9 cellular contexts compared by ENCODE assay signal in genomic region chr9:93682155-93682968, GRCh38.
DNase-seq lines count a peak whose midpoint lies in the region; ATAC-seq and TF ChIP-seq lines count a peak whose summit lies in the region.
"Had no signal": no experiment of that assay in that cellular context is flagged by ENCODE, and none has a peak within 500 bp of the region (broad histone marks: within the 10 kb centered on the region; RNA-seq: fewer than 3 reads in every experiment).

No MANE protein-coding gene starts in this region.

- DNase-seq in NCI-H1694 treated with DMSO at 0.1 percent for 48 hours (lab: John Stamatoyannopoulos, UW) (peak; percentile 11), NCI-H1694 (lab: John Stamatoyannopoulos, UW) (no peak), M059J (ENCODE audit: low read depth) (peak; percentile 52), T-helper 2 cell (peak in 3 of 5 experiments; percentile 28 to 47 (median 42)), body of pancreas (peak; percentile 57 to 74 (median 66)), iPS-NIHi11 (ENCODE audit: low spot score) (peak; percentile 89)
- DNase-seq in stimulated activated CD4-positive, alpha-beta T cell treated with anti-CD3 and anti-CD28 coated beads, Interleukin-15, amount 100 ng/mL, for 24 hours, result peak; percentile 78

- intact Hi-C loops in body of pancreas (cut with DNase I), result loop anchor here (5.0 to 10.0 kb wide), 2 partner anchors 275 to 532 kb away; partner anchors contain the start of gene BARX1

- no peak for TF ChIP-seq POLR2A in body of pancreas (IDR thresholded peaks at IDR 0.05)

- H3K27me3 ChIP-seq in body of pancreas, result no peaks in the 10 kb centered on the region

- no peak overlapping the region for H3K4me3 ChIP-seq in body of pancreas

- ATAC-seq in body of pancreas (peak; percentile 63), GM21423 (IDR thresholded peaks at IDR 0.05; ENCODE audit: unreplicated experiment) (no peak)

- H3K36me3 ChIP-seq in body of pancreas (replicated peaks in 1 of 2; ENCODE audit: insufficient read depth in 1 of 2, low read depth in 2 of 2), result peaks cover 0 to 3% of the 10 kb centered on the region in 2 donors

- H3K27ac ChIP-seq in body of pancreas, result no peak overlapping the region
- H3K27ac ChIP-seq: epithelial cell of prostate had no signal

- TF ChIP-seq CTCF in body of pancreas (IDR thresholded peaks at IDR 0.05), result peak; percentile 66 to 87 (median 77)

- H3K9me3 ChIP-seq in body of pancreas, result no peaks in the 10 kb centered on the region

- 31 to 41% methylated on average over 15 to 19 of the region's 19 CpGs for WGBS in body of pancreas, 2 donors

- H3K4me1 ChIP-seq in body of pancreas, result peaks cover 6% of the 10 kb centered on the region
